33 cellular contexts compared by ENCODE assay signal in the genomic region with DNA sequence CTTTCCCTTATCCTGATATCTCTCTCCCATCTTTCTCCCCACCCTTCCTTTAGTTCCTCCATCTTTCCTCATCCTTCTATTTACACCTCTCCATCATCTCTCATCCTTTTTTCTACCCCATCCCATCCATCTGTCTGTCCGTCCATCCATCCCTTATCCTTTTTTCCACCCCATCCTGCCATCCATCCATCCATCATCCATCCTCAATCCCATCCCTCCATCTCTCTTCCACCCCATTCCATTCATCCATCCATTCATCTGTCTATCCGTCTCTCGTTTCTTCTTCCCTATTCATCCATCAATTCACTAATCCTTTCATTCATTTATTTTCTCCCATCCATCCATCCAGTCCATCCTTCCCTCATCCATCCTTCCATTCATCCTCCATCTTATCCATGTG.
"Had no signal": no experiment of that assay in that cellular context is flagged by ENCODE, and none has a peak within 500 bp of the region (broad histone marks: within the 10 kb centered on the region; RNA-seq: fewer than 3 reads in every experiment).

No MANE protein-coding gene starts in this region.

- H3K27ac ChIP-seq: adrenal gland, body of pancreas, brain microvascular endothelial cell, breast epithelium, VCaP had no signal

- H3K4me3 ChIP-seq: adrenal gland, body of pancreas, breast epithelium had no signal

- H3K4me3 Mint-ChIP-seq: activated B cell treated with CpG ODN at 0.5 μM for 24 hours; activated CD4-positive, alpha-beta memory T cell treated with anti-CD3 and anti-CD28 coated beads for 36 hours; activated CD4-positive, alpha-beta T cell treated with anti-CD3 and anti-CD28 coated beads, Interleukin-2, amount 10 ng/mL, durations not matched to agents 24 days and 14 days; activated CD8-positive, alpha-beta T cell treated with anti-CD3 and anti-CD28 coated beads for 36 hours; activated naive CD4-positive, alpha-beta T cell treated with anti-CD3 and anti-CD28 coated beads for 36 hours; activated naive CD8-positive, alpha-beta T cell treated with anti-CD3 and anti-CD28 coated beads for 36 hours; activated T-cell treated with anti-CD3 and anti-CD28 coated beads, Interleukin-2, amount 50 U/mL, for 4 hours; activated T-helper 1 cell treated with anti-CD3 and anti-CD28 coated beads, Interleukin-12 subunit alpha, Interleukin-12 subunit beta, Interleukin-2, Interleukin-4 antibody, amounts not matched to agents 30 ng/mL and 10 ng/mL and 1 ng/mL, durations not matched to agents 14 hours and 24 hours and 36 hours; activated T-helper 17 cell treated with anti-CD3 and anti-CD28 coated beads, Interleukin-2, amount 50 U/mL, for 72 hours; T-cell; T-helper 17 cell; T-helper 2 cell treated with Interferon-gamma antibody and Interleukin-4, amounts not matched to agents 5 μg/mL and 100 μg/mL, for 36 hours had no signal

- ATAC-seq: activated CD8-positive, alpha-beta T cell treated with anti-CD3 and anti-CD28 coated beads for 36 hours; activated T-cell treated with anti-CD3 and anti-CD28 coated beads, Interleukin-2, amount 50 U/mL, for 4 hours; activated T-helper 17 cell treated with anti-CD3 and anti-CD28 coated beads, Interleukin-2, amount 50 U/mL, for 72 hours; body of pancreas; T-cell; T-helper 17 cell had no signal

- H3K27me3 Mint-ChIP-seq: activated B cell treated with CpG ODN at 0.5 μM for 24 hours; activated CD4-positive, alpha-beta memory T cell treated with anti-CD3 and anti-CD28 coated beads for 36 hours; activated CD4-positive, alpha-beta T cell treated with anti-CD3 and anti-CD28 coated beads, Interleukin-2, amount 10 ng/mL, durations not matched to agents 24 days and 14 days; activated CD8-positive, alpha-beta T cell treated with anti-CD3 and anti-CD28 coated beads for 36 hours; activated naive CD8-positive, alpha-beta T cell treated with anti-CD3 and anti-CD28 coated beads for 36 hours; activated T-helper 17 cell treated with anti-CD3 and anti-CD28 coated beads, Interleukin-2, amount 50 U/mL, for 72 hours; T-helper 17 cell had no signal

- DNase-seq: activated B cell treated with CpG ODN at 0.5 μM for 24 hours; activated CD4-positive, alpha-beta memory T cell treated with anti-CD3 and anti-CD28 coated beads for 36 hours; activated CD4-positive, alpha-beta T cell treated with anti-CD3 and anti-CD28 coated beads for 4 hours; activated CD4-positive, alpha-beta T cell treated with anti-CD3 and anti-CD28 coated beads, Interleukin-2, amount 10 ng/mL, durations not matched to agents 24 days and 14 days; activated CD4-positive, alpha-beta T cell treated with anti-CD3 and anti-CD28 coated beads, Interleukin-2, amount 50 U/mL, for 1 hour; activated CD4-positive, alpha-beta T cell treated with anti-CD3 and anti-CD28 coated beads, Interleukin-2, amount 50 U/mL, for 4 hours; activated CD4-positive, CD25-positive, alpha-beta regulatory T cell treated with anti-CD3 and anti-CD28 coated beads, Interleukin-2, amount 50 U/mL, for 72 hours; activated CD8-positive, alpha-beta memory T cell treated with anti-CD3 and anti-CD28 coated beads, Interleukin-2, amount 50 U/mL, for 4 hours; activated CD8-positive, alpha-beta T cell treated with anti-CD3 and anti-CD28 coated beads for 36 hours; activated effector memory CD4-positive, alpha-beta T cell treated with anti-CD3 and anti-CD28 coated beads, Interleukin-2, amount 50 U/mL, for 16 hours; activated gamma-delta T cell treated with Interleukin-2 at 50 U/mL for 16 hours; activated naive CD4-positive, alpha-beta T cell; activated naive CD4-positive, alpha-beta T cell treated with anti-CD3 and anti-CD28 coated beads for 36 hours; activated naive CD4-positive, alpha-beta T cell treated with anti-CD3 and anti-CD28 coated beads, Interleukin-2, amount 50 U/mL, for 16 hours; activated naive CD8-positive, alpha-beta T cell treated with anti-CD3 and anti-CD28 coated beads for 36 hours; activated T-cell treated with anti-CD3 and anti-CD28 coated beads for 4 hours; activated T-cell treated with anti-CD3 and anti-CD28 coated beads, Interleukin-2, amount 50 U/mL, for 1 hour; activated T-cell treated with anti-CD3 and anti-CD28 coated beads, Interleukin-2, amount 50 U/mL, for 4 hours; adrenal gland; amniotic stem cell; body of pancreas; brain microvascular endothelial cell; central memory CD4-positive, alpha-beta T cell; T-cell; T-helper 17 cell; T-helper 9 cell had no signal

- FAIRE-seq: astrocyte, TTC549 had no signal

- H3K36me3 ChIP-seq: adrenal gland, brain microvascular endothelial cell, breast epithelium had no signal

- H3K36me3 Mint-ChIP-seq: activated naive CD8-positive, alpha-beta T cell treated with anti-CD3 and anti-CD28 coated beads for 36 hours; T-cell had no signal

- H3K27me3 ChIP-seq: adrenal gland, body of pancreas, brain microvascular endothelial cell, breast epithelium had no signal

- H3K27ac Mint-ChIP-seq: activated B cell treated with CpG ODN at 0.5 μM for 24 hours; activated CD4-positive, alpha-beta memory T cell treated with anti-CD3 and anti-CD28 coated beads for 36 hours; activated CD4-positive, alpha-beta T cell treated with anti-CD3 and anti-CD28 coated beads, Interleukin-2, amount 10 ng/mL, durations not matched to agents 24 days and 14 days; activated CD8-positive, alpha-beta T cell treated with anti-CD3 and anti-CD28 coated beads for 36 hours; activated naive CD4-positive, alpha-beta T cell treated with anti-CD3 and anti-CD28 coated beads for 36 hours; activated naive CD8-positive, alpha-beta T cell treated with anti-CD3 and anti-CD28 coated beads for 36 hours; activated T-helper 1 cell treated with anti-CD3 and anti-CD28 coated beads, Interleukin-12 subunit alpha, Interleukin-12 subunit beta, Interleukin-2, Interleukin-4 antibody, amounts not matched to agents 30 ng/mL and 10 ng/mL and 1 ng/mL, durations not matched to agents 14 hours and 24 hours and 36 hours; activated T-helper 17 cell treated with anti-CD3 and anti-CD28 coated beads, Interleukin-2, amount 50 U/mL, for 72 hours; T-cell; T-helper 17 cell; T-helper 2 cell treated with Interferon-gamma antibody and Interleukin-4, amounts not matched to agents 5 μg/mL and 100 μg/mL, for 36 hours had no signal

- H3K4me1 Mint-ChIP-seq: activated B cell treated with CpG ODN at 0.5 μM for 24 hours; activated CD4-positive, alpha-beta T cell treated with anti-CD3 and anti-CD28 coated beads, Interleukin-2, amount 10 ng/mL, durations not matched to agents 24 days and 14 days; activated naive CD8-positive, alpha-beta T cell treated with anti-CD3 and anti-CD28 coated beads for 36 hours; T-cell had no signal

- H3K9me3 ChIP-seq: body of pancreas had no signal
